ENCODE assay signal across 15 cellular contexts in the genomic region with DNA sequence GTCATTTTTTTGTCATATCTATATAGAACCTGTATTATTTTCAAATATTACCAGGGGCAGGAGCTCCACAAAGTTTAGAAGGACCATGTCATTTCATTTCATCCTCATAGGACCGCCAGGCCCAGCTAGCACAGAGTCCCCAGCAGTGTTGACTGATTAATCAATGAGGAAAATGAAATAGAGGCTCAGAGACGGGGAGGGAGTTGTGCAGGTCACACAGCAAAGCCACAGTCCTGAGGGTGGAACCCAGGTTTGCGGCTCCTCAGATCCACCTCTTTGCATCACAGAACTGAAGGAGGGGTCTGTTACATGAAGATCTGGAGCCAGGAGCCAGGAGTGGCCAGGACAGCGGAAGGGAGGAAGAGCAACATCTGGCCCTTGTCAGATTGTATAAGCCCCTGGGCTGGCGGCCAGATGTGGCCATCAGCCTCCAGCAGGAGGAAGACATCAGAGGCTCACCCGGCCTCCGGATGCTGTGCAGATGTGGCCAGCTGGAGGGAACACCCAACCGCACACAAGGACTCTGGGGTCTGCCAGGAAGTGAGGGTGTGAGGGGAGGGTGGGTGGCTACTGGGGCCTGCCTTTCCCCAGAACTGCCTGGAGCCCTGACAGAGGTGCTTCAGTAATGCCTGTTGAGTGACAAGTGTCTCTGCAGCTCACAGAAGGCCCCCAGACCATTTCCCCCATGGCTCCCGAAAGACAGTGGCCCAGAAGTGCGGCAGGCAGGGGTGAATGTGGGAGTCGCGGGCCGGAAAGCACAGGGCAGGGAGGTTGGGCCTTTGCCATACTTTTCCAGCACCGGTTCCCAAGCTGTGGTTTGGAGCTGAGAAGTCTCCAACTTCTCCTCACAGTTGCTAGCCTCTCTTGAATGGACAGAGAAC. TPM values are rescaled to one million over a fixed set of nuclear protein-coding genes. Genes with fewer than 3 reads are reported as not detected.
DNase-seq lines count a peak whose midpoint lies in the region; ATAC-seq and TF ChIP-seq lines count a peak whose summit lies in the region.
"Had no signal": no experiment of that assay in that cellular context is flagged by ENCODE, and none has a peak within 500 bp of the region (broad histone marks: within the 10 kb centered on the region; RNA-seq: fewer than 3 reads in every experiment).

No MANE protein-coding gene starts in this region.

- no peaks in the 10 kb centered on the region for H3K27me3 ChIP-seq in BLaER1 treated with 17β-estradiol and CSF1 and Interleukin-3, amounts not matched to agents 10 nM and 100 nM
- no peaks in the 10 kb centered on the region for H3K27me3 ChIP-seq in body of pancreas
- no peaks in the 10 kb centered on the region for H3K27me3 ChIP-seq in psoas muscle (ENCODE audit: insufficient read depth in 3 of 3, low read length in 2 of 3)

- no peak for TF ChIP-seq CTCF in body of pancreas (IDR thresholded peaks at IDR 0.05)
- TF ChIP-seq CTCF in psoas muscle (IDR thresholded peaks at IDR 0.05): no peak

- no peaks in the 10 kb centered on the region for H3K27me3 Mint-ChIP-seq in activated T-cell treated with anti-CD3 and anti-CD28 coated beads, Interleukin-2, amount 50 U/mL, for 24 hours
- H3K27me3 Mint-ChIP-seq: activated naive CD8-positive, alpha-beta T cell had no signal

- H3K27ac ChIP-seq in BLaER1 treated with 17β-estradiol and CSF1 and Interleukin-3, amounts not matched to agents 10 nM and 100 nM: no peak overlapping the region; a peak in 1 of 22 replicates
- H3K27ac ChIP-seq in body of pancreas (peak overlapping the region in 1 of 4 donors; percentile 37), psoas muscle (no peak overlapping the region)

- H3K4me1 ChIP-seq in BLaER1 treated with 17β-estradiol and CSF1 and Interleukin-3, amounts not matched to agents 10 nM and 100 nM: peaks cover 22 to 70% (median 51%) of the 10 kb centered on the region in 10 experiments
- H3K4me1 ChIP-seq in body of pancreas (peaks cover 10% of the 10 kb centered on the region), psoas muscle (peaks cover 7% of the 10 kb centered on the region)

- H3K9me3 ChIP-seq in BLaER1 treated with 17β-estradiol and CSF1 and Interleukin-3, amounts not matched to agents 10 nM and 100 nM (replicated peaks in 1 of 11): no peaks in the 10 kb centered on the region
- H3K9me3 ChIP-seq in body of pancreas (no peaks in the 10 kb centered on the region), psoas muscle (no peaks in the 10 kb centered on the region)

- H3K4me3 Mint-ChIP-seq in activated T-cell treated with anti-CD3 and anti-CD28 coated beads, Interleukin-2, amount 50 U/mL, for 24 hours: no peak overlapping the region
- H3K4me3 Mint-ChIP-seq: activated naive CD8-positive, alpha-beta T cell had no signal

- H3K36me3 ChIP-seq in BLaER1 treated with 17β-estradiol and CSF1 and Interleukin-3, amounts not matched to agents 10 nM and 100 nM: no peaks in the 10 kb centered on the region
- H3K36me3 ChIP-seq in body of pancreas (replicated peaks in 1 of 2; ENCODE audit: insufficient read depth in 1 of 2, low read depth in 2 of 2): no peaks in the 10 kb centered on the region
- no peaks in the 10 kb centered on the region for H3K36me3 ChIP-seq in psoas muscle (ENCODE audit: insufficient read depth in 1 of 2, low read depth in 1 of 2)

- TF ChIP-seq POLR2A in body of pancreas (IDR thresholded peaks at IDR 0.05): no peak

- 76 to 80% methylated on average over 14 of the region's 14 CpGs for WGBS in body of pancreas, 2 donors
- 39 to 47% (median 44%) methylated on average over 14 of the region's 14 CpGs for WGBS in psoas muscle, 3 donors

- no peaks in the 10 kb centered on the region for H3K9me3 Mint-ChIP-seq in activated T-cell treated with anti-CD3 and anti-CD28 coated beads, Interleukin-2, amount 50 U/mL, for 24 hours

- no peak overlapping the region for H3K27ac Mint-ChIP-seq in activated T-cell treated with anti-CD3 and anti-CD28 coated beads, Interleukin-2, amount 50 U/mL, for 24 hours
- H3K27ac Mint-ChIP-seq: activated naive CD8-positive, alpha-beta T cell had no signal

- H4K20me1 ChIP-seq in BLaER1 treated with 17β-estradiol and CSF1 and Interleukin-3, amounts not matched to agents 10 nM and 100 nM: no peaks in the 10 kb centered on the region

- H3K36me3 Mint-ChIP-seq in activated T-cell treated with anti-CD3 and anti-CD28 coated beads, Interleukin-2, amount 50 U/mL, for 24 hours (ENCODE audit: low read depth): no peaks in the 10 kb centered on the region

- intact Hi-C loops in body of pancreas (cut with DNase I) (no loop called here), left ventricle myocardium superior (cut with micrococcal nuclease) (no loop called here), psoas muscle (cut with DNase I) (no loop called here)

- H3K4me3 ChIP-seq in BLaER1 treated with 17β-estradiol and CSF1 and Interleukin-3, amounts not matched to agents 10 nM and 100 nM: no peak overlapping the region
- no peak overlapping the region for H3K4me3 ChIP-seq in body of pancreas
- no peak overlapping the region for H3K4me3 ChIP-seq in psoas muscle

- no peak overlapping the region; a peak in 1 of 22 replicates for H3K9ac ChIP-seq in BLaER1 treated with 17β-estradiol and CSF1 and Interleukin-3, amounts not matched to agents 10 nM and 100 nM

- H3K4me1 Mint-ChIP-seq in activated T-cell treated with anti-CD3 and anti-CD28 coated beads, Interleukin-2, amount 50 U/mL, for 24 hours (ENCODE audit: low read depth): peaks cover 31% of the 10 kb centered on the region

- DNase-seq in body of pancreas (peak in 3 of 4 donors; percentile 47 to 59 (median 55)), left ventricle myocardium superior (peak; percentile 93), psoas muscle (peak; percentile 82 to 84), inferior parietal cortex (ENCODE audit: extremely low spot score) (no peak)
- DNase-seq in activated T-cell treated with anti-CD3 and anti-CD28 coated beads, Interleukin-2, amount 50 U/mL, for 24 hours: no peak
- DNase-seq: NCI-H1105; NCI-H774; stimulated activated CD4-positive, alpha-beta T cell treated with anti-CD3 and anti-CD28 coated beads, Interleukin-4, amount 100 ng/mL, for 24 hours; SW 1271 had no signal

- ATAC-seq in body of pancreas: no peak
- ATAC-seq in left ventricle myocardium superior: peak; percentile 77
- ATAC-seq in psoas muscle: peak in 1 of 4 donors; percentile 11
- no peak for ATAC-seq in GM18907 (IDR thresholded peaks at IDR 0.05; ENCODE audit: unreplicated experiment)
- ATAC-seq in GM18870 (IDR thresholded peaks at IDR 0.05; ENCODE audit: unreplicated experiment): no peak

- peak overlapping the region; percentile 3 to 74 (median 62); a peak in 18 of 22 replicates for H3K4me2 ChIP-seq in BLaER1 treated with 17β-estradiol and CSF1 and Interleukin-3, amounts not matched to agents 10 nM and 100 nM

RNA-seq across cellular contexts. Expression of a gene that starts 21.2 kb away (rescaled TPM):
- 1 to 10 TPM; 1.8 to 4.0 TPM for total RNA-seq in body of pancreas
- 3.0 TPM for total RNA-seq in left ventricle myocardium superior
- total RNA-seq in psoas muscle: 1 to 10 TPM in 2 of 4 donors, under 1 TPM in 2; 0.38 to 1.5 (median 0.74) TPM
- polyA plus RNA-seq in psoas muscle: under 1 TPM; 0.11 to 0.68 (median 0.26) TPM
- total RNA-seq: osteocyte had no signal

RNA-seq across cellular contexts. Expression of a gene that starts 28.5 kb away (rescaled TPM):
- total RNA-seq in body of pancreas: not detected
- total RNA-seq in left ventricle myocardium superior: 0.27 TPM
- total RNA-seq in psoas muscle: under 1 TPM; 0.07 to 0.86 (median 0.23) TPM
- under 1 TPM; 0.09 to 0.16 (median 0.13) TPM for polyA plus RNA-seq in psoas muscle
- total RNA-seq: osteocyte had no signal

RNA-seq across cellular contexts. Expression of a gene that starts 38.2 kb away (rescaled TPM):
- total RNA-seq in body of pancreas (not detected), left ventricle myocardium superior (not detected), psoas muscle (not detected)
- polyA plus RNA-seq in psoas muscle: under 1 TPM; 0.04 to 0.21 (median 0.09) TPM
- total RNA-seq: osteocyte, subcutaneous adipose tissue had no signal

Comparison
In these comparisons a context has a peak if more than half of its experiments do, and no peak if none do; other contexts are left out.
1. DNase-seq: peak in body of pancreas (3 of 4), left ventricle myocardium superior (single experiment) and psoas muscle (2 of 2); none in inferior parietal cortex (single experiment) and activated T-cell treated with anti-CD3 and anti-CD28 coated beads, Interleukin-2, amount 50 U/mL, for 24 hours (single experiment).